ENCODE assay signal across 13 cellular contexts in genomic region chr14:45156067-45156466, GRCh38.
DNase-seq lines count a peak whose midpoint lies in the region; ATAC-seq and TF ChIP-seq lines count a peak whose summit lies in the region.
"Had no signal": no experiment of that assay in that cellular context is flagged by ENCODE, and none has a peak within 500 bp of the region (broad histone marks: within the 10 kb centered on the region; RNA-seq: fewer than 3 reads in every experiment).

No MANE protein-coding gene starts in this region.

- DNase-seq in RKO (ENCODE audit: low spot score) (peak; percentile 14), fibroblast of mammary gland (ENCODE audit: low read depth) (no peak), 8988T (no peak), D341Med (ENCODE audit: low spot score) (no peak)
- no peak for DNase-seq in stimulated activated CD8-positive, alpha-beta memory T cell treated with anti-CD3 and anti-CD28 coated beads, Interleukin-4, amount 100 ng/mL, for 48 hours
- DNase-seq in central memory CD4-positive, alpha-beta T cell: no peak
- DNase-seq: C1 segment of cervical spinal cord, dorsolateral prefrontal cortex, NCI-H2029 had no signal

- H3K4me3 ChIP-seq in fibroblast of mammary gland (ENCODE audit: control insufficient read depth, low read depth, low read length): no peak overlapping the region
- H3K4me3 ChIP-seq: dorsolateral prefrontal cortex, lung, neural progenitor cell had no signal

- ATAC-seq in GM18858 (IDR thresholded peaks at IDR 0.05; ENCODE audit: unreplicated experiment) (peak; percentile 65), HG02798 (IDR thresholded peaks at IDR 0.05; ENCODE audit: poor library complexity, unreplicated experiment) (peak; percentile 50)

- peak; percentile 4 for TF ChIP-seq CTCF in fibroblast of mammary gland (conservative IDR thresholded peaks at IDR 0.05; ENCODE audit: control insufficient read depth, insufficient read depth, low read depth, low read length)
